In genomic region chr4:18020145-18020670, GRCh38 we compare ENCODE assay signal across 7 cellular contexts. TPM values are rescaled to one million over a fixed set of nuclear protein-coding genes. Genes with fewer than 3 reads are reported as not detected.
A peak's percentile ranks its signal among the peaks of the same experiment; 100 is the strongest.
DNase-seq lines count a peak whose midpoint lies in the region; ATAC-seq, FAIRE-seq and TF ChIP-seq lines count a peak whose summit lies in the region.

No MANE protein-coding gene starts in this region.

- H3K4me3 Mint-ChIP-seq in astrocyte (ENCODE audit: unreplicated experiment) = peak overlapping the region; percentile 97
- peak overlapping the region; percentile 94 for H3K4me3 Mint-ChIP-seq in stimulated activated memory B cell treated with anti-CD40 and anti-IgM and Interleukin-4, amounts not matched to agents 10 μg/mL and 1 μg/mL and 100 μg/mL, for 72 hours

- H3K9me3 Mint-ChIP-seq in astrocyte (ENCODE audit: unreplicated experiment) = no peaks in the 10 kb centered on the region
- H3K9me3 Mint-ChIP-seq in stimulated activated memory B cell treated with anti-CD40 and anti-IgM and Interleukin-4, amounts not matched to agents 10 μg/mL and 1 μg/mL and 100 μg/mL, for 72 hours = no peaks in the 10 kb centered on the region

- TF ChIP-seq CTCF in GM10266 (IDR thresholded peaks at IDR 0.05; ENCODE audit: control insufficient read depth, insufficient read depth, low read depth, missing control alignments) (no peak), astrocyte (IDR thresholded peaks at IDR 0.05; ENCODE audit: insufficient read depth, low read depth, low read length) (no peak)

- peaks cover 6% of the 10 kb centered on the region for H3K27me3 ChIP-seq in astrocyte (ENCODE audit: insufficient read depth, low read length)

- peaks cover 11% of the 10 kb centered on the region for H3K27me3 Mint-ChIP-seq in astrocyte (ENCODE audit: low read depth, unreplicated experiment)
- H3K27me3 Mint-ChIP-seq in stimulated activated memory B cell treated with anti-CD40 and anti-IgM and Interleukin-4, amounts not matched to agents 10 μg/mL and 1 μg/mL and 100 μg/mL, for 72 hours = no peaks in the 10 kb centered on the region

- no peak for ATAC-seq in stimulated activated memory B cell treated with anti-CD40 and anti-IgM and Interleukin-4, amounts not matched to agents 10 μg/mL and 1 μg/mL and 100 μg/mL, for 72 hours
- ATAC-seq in GM21381 (IDR thresholded peaks at IDR 0.05; ENCODE audit: unreplicated experiment) = no peak

- peak overlapping the region; percentile 73 for H2AFZ ChIP-seq in astrocyte (ENCODE audit: low read depth, low read length)

- H3K36me3 ChIP-seq in astrocyte (ENCODE audit: insufficient read depth, low read length) = no peaks in the 10 kb centered on the region

- H3K79me2 ChIP-seq in astrocyte (ENCODE audit: insufficient read depth, low read length) = peaks cover 55% of the 10 kb centered on the region

- DNase-seq in GM10266 (ENCODE audit: extremely low spot score) (peak; percentile 32), NAMALWA (ENCODE audit: low spot score) (peak; percentile 59), astrocyte (ENCODE audit: low read depth) (no peak), iris pigment epithelial cell (ENCODE audit: low read depth) (peak; percentile 23)
- DNase-seq in activated effector memory CD4-positive, alpha-beta T cell treated with anti-CD3 and anti-CD28 coated beads, Interleukin-2, amount 50 U/mL, for 16 hours = no peak

- no peaks in the 10 kb centered on the region for H3K9me3 ChIP-seq in astrocyte (ENCODE audit: insufficient read depth, low read depth, low read length)

- peak overlapping the region; percentile 36 for H3K27ac ChIP-seq in astrocyte (ENCODE audit: low read depth, low read length)

- FAIRE-seq in astrocyte (lab: Jason Lieb, UNC) = no peak

- H4K20me1 ChIP-seq in astrocyte (ENCODE audit: insufficient read depth, low read length) = peaks cover 16% of the 10 kb centered on the region

- H3K4me2 ChIP-seq in astrocyte (ENCODE audit: low read length) = peak overlapping the region; percentile 99

- peak overlapping the region; percentile 86 for H3K4me3 ChIP-seq in astrocyte (ENCODE audit: insufficient read depth, low read depth, low read length)

- peaks cover 4% of the 10 kb centered on the region for H3K4me1 ChIP-seq in astrocyte (ENCODE audit: insufficient read depth, low read length)

- peak overlapping the region; percentile 82 for H3K9ac ChIP-seq in astrocyte (ENCODE audit: low read length)

- H3K4me1 Mint-ChIP-seq in astrocyte (ENCODE audit: low read depth, unreplicated experiment) = no peaks in the 10 kb centered on the region
- H3K4me1 Mint-ChIP-seq in stimulated activated memory B cell treated with anti-CD40 and anti-IgM and Interleukin-4, amounts not matched to agents 10 μg/mL and 1 μg/mL and 100 μg/mL, for 72 hours = peaks cover 46% of the 10 kb centered on the region

- H3K27ac Mint-ChIP-seq in astrocyte (ENCODE audit: unreplicated experiment) = peak overlapping the region; percentile 42
- peak overlapping the region; percentile 87 for H3K27ac Mint-ChIP-seq in stimulated activated memory B cell treated with anti-CD40 and anti-IgM and Interleukin-4, amounts not matched to agents 10 μg/mL and 1 μg/mL and 100 μg/mL, for 72 hours

- no peaks in the 10 kb centered on the region for H3K36me3 Mint-ChIP-seq in astrocyte (ENCODE audit: low read depth, unreplicated experiment)
- no peaks in the 10 kb centered on the region for H3K36me3 Mint-ChIP-seq in stimulated activated memory B cell treated with anti-CD40 and anti-IgM and Interleukin-4, amounts not matched to agents 10 μg/mL and 1 μg/mL and 100 μg/mL, for 72 hours

RNA-seq across cellular contexts. Expression of gene LCORL, which starts 1.3 kb away (rescaled TPM):
- total RNA-seq in astrocyte = 10.3 and 11.8 TPM in 2 replicates

Comparison
In these comparisons a context has a peak if more than half of its experiments do, and no peak if none do; other contexts are left out.
1. DNase-seq: peak in GM10266 (single experiment), NAMALWA (single experiment) and iris pigment epithelial cell (single experiment); none in astrocyte (single experiment) and activated effector memory CD4-positive, alpha-beta T cell treated with anti-CD3 and anti-CD28 coated beads, Interleukin-2, amount 50 U/mL, for 16 hours (single experiment).